In genomic region chr4:140707325-140707724, GRCh38 we compare ENCODE assay signal across 22 cellular contexts.
"Had no signal": no experiment of that assay in that cellular context is flagged by ENCODE, and none has a peak within 500 bp of the region (broad histone marks: within the 10 kb centered on the region; RNA-seq: fewer than 3 reads in every experiment).

No MANE protein-coding gene starts in this region.

- H3K27me3 ChIP-seq: gastroesophageal sphincter, sigmoid colon, thyroid gland had no signal

- H3K4me3 ChIP-seq: coronary artery, gastroesophageal sphincter, sigmoid colon, thyroid gland had no signal

- H3K27ac Mint-ChIP-seq: endodermal cell; naive thymus-derived CD4-positive, alpha-beta T cell; stimulated activated naive CD8-positive, alpha-beta T cell treated with anti-CD3 and anti-CD28 coated beads, Interleukin-15, Interleukin-2, amounts not matched to agents 100 ng/mL and 50 ng/mL, for 24 hours; T-helper 1 cell treated with Interleukin-12 subunit alpha and Interleukin-12 subunit beta and Interleukin-4 antibody, amounts not matched to agents 30 μg/mL and 1 μg/mL, for 36 hours; WTC11 had no signal

- H3K4me1 ChIP-seq: sigmoid colon had no signal

- DNase-seq: activated CD4-positive, alpha-beta T cell treated with anti-CD3 and anti-CD28 coated beads for 4 hours; activated CD4-positive, alpha-beta T cell treated with anti-CD3 and anti-CD28 coated beads, Interleukin-2, amount 50 U/mL, for 48 hours; activated CD8-positive, alpha-beta memory T cell treated with anti-CD3 and anti-CD28 coated beads, Interleukin-2, amount 50 U/mL, for 48 hours; activated naive CD4-positive, alpha-beta T cell treated with Interleukin-2 at 50 U/mL for 16 hours; activated T-cell treated with anti-CD3 and anti-CD28 coated beads, Interleukin-2, amount 50 U/mL, for 48 hours; amygdala; cerebellar nuclear complex; endodermal cell; head of caudate nucleus; left colon; naive thymus-derived CD4-positive, alpha-beta T cell; sigmoid colon; stimulated activated CD4-positive, alpha-beta T cell treated with anti-CD3 and anti-CD28 coated beads, Interleukin-4, amount 100 ng/mL, for 24 hours; substantia nigra; T1000; thyroid gland had no signal

- H3K9me3 Mint-ChIP-seq: stimulated activated naive CD8-positive, alpha-beta T cell treated with anti-CD3 and anti-CD28 coated beads, Interleukin-15, Interleukin-2, amounts not matched to agents 100 ng/mL and 50 ng/mL, for 24 hours; T-helper 1 cell treated with Interleukin-12 subunit alpha and Interleukin-12 subunit beta and Interleukin-4 antibody, amounts not matched to agents 30 μg/mL and 1 μg/mL, for 36 hours had no signal

- H3K4me3 Mint-ChIP-seq: endodermal cell; naive thymus-derived CD4-positive, alpha-beta T cell; stimulated activated naive CD8-positive, alpha-beta T cell treated with anti-CD3 and anti-CD28 coated beads, Interleukin-15, Interleukin-2, amounts not matched to agents 100 ng/mL and 50 ng/mL, for 24 hours; T-helper 1 cell treated with Interleukin-12 subunit alpha and Interleukin-12 subunit beta and Interleukin-4 antibody, amounts not matched to agents 30 μg/mL and 1 μg/mL, for 36 hours; WTC11 had no signal

- H3K36me3 Mint-ChIP-seq: naive thymus-derived CD4-positive, alpha-beta T cell had no signal

- H3K27me3 Mint-ChIP-seq: stimulated activated naive CD8-positive, alpha-beta T cell treated with anti-CD3 and anti-CD28 coated beads, Interleukin-15, Interleukin-2, amounts not matched to agents 100 ng/mL and 50 ng/mL, for 24 hours had no signal

- H3K36me3 ChIP-seq: gastroesophageal sphincter, sigmoid colon, thyroid gland had no signal

- H3K9me3 ChIP-seq: gastroesophageal sphincter, sigmoid colon, thyroid gland had no signal

- H3K27ac ChIP-seq: coronary artery, gastroesophageal sphincter, sigmoid colon, thyroid gland had no signal

- ATAC-seq: gastroesophageal sphincter; left colon; naive thymus-derived CD4-positive, alpha-beta T cell; WTC11 had no signal

- FAIRE-seq: keratinocyte had no signal
